Comparison of ENCODE assay signal across 1 cellular context in genomic region chr17:77474292-77474988, GRCh38.
TF ChIP-seq lines count a peak whose summit lies in the region.

No MANE protein-coding gene starts in this region.

TF ChIP-seq in HepG2, 621 proteins besides CTCF, POLR2A, EP300 and RAD21 (continued from another document):
- TF ChIP-seq AFF4 (CRISPR knock-in tag; IDR thresholded peaks at IDR 0.05) (no peak), HDAC1 (CRISPR knock-in tag; IDR thresholded peaks at IDR 0.05) (no peak), PHF20 (CRISPR knock-in tag; IDR thresholded peaks at IDR 0.05) (no peak), ATF3 (CRISPR knock-in tag; IDR thresholded peaks at IDR 0.05) (no peak), ZNF446 (CRISPR knock-in tag; IDR thresholded peaks at IDR 0.05) (no peak), SNRNP70 (IDR thresholded peaks at IDR 0.05; ENCODE audit: low read depth, low read length) (no peak), ZFP91 (CRISPR knock-in tag; IDR thresholded peaks at IDR 0.05; ENCODE audit: borderline replicate concordance) (no peak), SMYD3 (CRISPR knock-in tag; IDR thresholded peaks at IDR 0.05) (no peak), POLR2G (IDR thresholded peaks at IDR 0.05; ENCODE audit: low read depth, low read length) (peak; percentile 31; the same call in 1 of the 2 replicates), ZFY (CRISPR knock-in tag; IDR thresholded peaks at IDR 0.05) (0 out of 2 replicates have a peak, but pooled peaks have one; percentile 16), MED1 (CRISPR knock-in tag; IDR thresholded peaks at IDR 0.05) (no peak), POGZ (CRISPR knock-in tag; IDR thresholded peaks at IDR 0.05) (no peak), PCBP1 (IDR thresholded peaks at IDR 0.05; ENCODE audit: borderline replicate concordance, low read depth, low read length) (no peak), ZNF619 (CRISPR knock-in tag; IDR thresholded peaks at IDR 0.05) (no peak), NR2F6 (IDR thresholded peaks at IDR 0.05) (no peak), NR2F6 (CRISPR knock-in tag; IDR thresholded peaks at IDR 0.05) (no peak), BRCA1 (CRISPR knock-in tag; IDR thresholded peaks at IDR 0.05) (no peak), RNF2 (conservative IDR thresholded peaks at IDR 0.05; ENCODE audit: low read depth) (no peak), ZNF83 (CRISPR knock-in tag; IDR thresholded peaks at IDR 0.05; ENCODE audit: borderline replicate concordance) (no peak), ZNF414 (CRISPR knock-in tag; IDR thresholded peaks at IDR 0.05) (no peak), HNRNPUL1 (IDR thresholded peaks at IDR 0.05; ENCODE audit: low read depth, low read length) (no peak), ZNF703 (CRISPR knock-in tag; IDR thresholded peaks at IDR 0.05; ENCODE audit: borderline replicate concordance) (no peak), NCOR1 (IDR thresholded peaks at IDR 0.05; ENCODE audit: borderline replicate concordance, low read length) (no peak), GLMP (CRISPR knock-in tag; IDR thresholded peaks at IDR 0.05; ENCODE audit: borderline replicate concordance) (no peak), ZNF350 (CRISPR knock-in tag; IDR thresholded peaks at IDR 0.05; ENCODE audit: borderline replicate concordance, low read depth) (no peak), WIZ (CRISPR knock-in tag; IDR thresholded peaks at IDR 0.05) (no peak), SAFB2 (CRISPR knock-in tag; IDR thresholded peaks at IDR 0.05; ENCODE audit: borderline replicate concordance, low read depth) (no peak), AGO2 (optimal IDR thresholded peaks at IDR 0.05; ENCODE audit: low read depth, low read length) (peak; percentile 62), HHEX (CRISPR knock-in tag; IDR thresholded peaks at IDR 0.05) (no peak), CREB1 (IDR thresholded peaks at IDR 0.05) (no peak), CREB1 (CRISPR knock-in tag; IDR thresholded peaks at IDR 0.05) (no peak), NFE2L1 (CRISPR knock-in tag; IDR thresholded peaks at IDR 0.05; ENCODE audit: borderline replicate concordance) (no peak), ZNF687 (CRISPR knock-in tag; IDR thresholded peaks at IDR 0.05) (peak; percentile 15; the same call in 1 of the 2 replicates), ZNF629 (CRISPR knock-in tag; conservative IDR thresholded peaks at IDR 0.05) (peak; percentile 90), ZMYM3 (CRISPR knock-in tag; IDR thresholded peaks at IDR 0.05) (peak; percentile 69; the same call in 1 of the 2 replicates), ZFP36L2 (CRISPR knock-in tag; IDR thresholded peaks at IDR 0.05) (no peak), ZNF589 (CRISPR knock-in tag; conservative IDR thresholded peaks at IDR 0.05) (no peak), RBM22 (optimal IDR thresholded peaks at IDR 0.05; ENCODE audit: low read length) (peak; percentile 36), ZNF10 (CRISPR knock-in tag; IDR thresholded peaks at IDR 0.05; ENCODE audit: borderline replicate concordance, low read depth) (no peak), TEF (CRISPR knock-in tag; IDR thresholded peaks at IDR 0.05) (no peak), ZNF260 (CRISPR knock-in tag; IDR thresholded peaks at IDR 0.05; ENCODE audit: borderline replicate concordance, low read depth) (no peak)
